In the genomic region with DNA sequence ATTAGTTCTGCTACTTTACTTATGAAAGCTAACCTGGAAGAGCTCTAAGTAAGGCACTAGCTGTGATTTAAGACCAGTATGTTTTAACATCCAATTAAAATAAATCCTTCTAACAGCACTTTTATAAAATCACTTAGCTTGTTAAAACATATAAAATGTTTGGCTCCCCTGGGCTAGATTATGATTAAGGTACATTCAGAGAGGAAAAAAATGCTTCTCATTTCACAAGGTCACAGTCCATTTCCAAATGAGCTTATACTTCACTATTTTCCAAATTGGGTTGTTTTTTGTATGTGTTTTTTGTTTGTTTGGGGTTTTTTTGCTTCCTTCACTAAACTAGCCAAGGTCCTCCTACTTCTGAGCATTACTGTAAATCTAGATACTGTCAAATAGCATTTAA, we compare ENCODE assay signal across 25 cellular contexts.
DNase-seq lines count a peak whose midpoint lies in the region; ATAC-seq and TF ChIP-seq lines count a peak whose summit lies in the region.
"Had no signal": no experiment of that assay in that cellular context is flagged by ENCODE, and none has a peak within 500 bp of the region (broad histone marks: within the 10 kb centered on the region; RNA-seq: fewer than 3 reads in every experiment).

No MANE protein-coding gene starts in this region.

- DNase-seq in NCI-H82 treated with DMSO at 0.1 percent for 48 hours (lab: John Stamatoyannopoulos, UW; ENCODE audit: unreplicated experiment) = peak; percentile 2
- no peak for DNase-seq in NCI-H82 (lab: John Stamatoyannopoulos, UW)
- DNase-seq in DMS79 (lab: John Stamatoyannopoulos, UW) = peak; percentile 28
- no peak for DNase-seq in glutamatergic neuron
- no peak for DNase-seq in activated CD4-positive, CD25-positive, alpha-beta regulatory T cell (lab: John Stamatoyannopoulos, UW)
- no peak for DNase-seq in activated CD8-positive, alpha-beta memory T cell treated with anti-CD3 and anti-CD28 coated beads, Interleukin-2, amount 50 U/mL, for 48 hours
- DNase-seq: BE2C; C1 segment of cervical spinal cord; CD4-positive, alpha-beta memory T cell; CD4-positive, CD25-positive, alpha-beta regulatory T cell; CD8-positive, alpha-beta memory T cell; COR-L47; DMS 273 treated with DMSO at 0.1 percent for 48 hours; DMS153; DMS53; DND-41; EL; GDM1 had no signal

- no peaks in the 10 kb centered on the region for H3K9me3 ChIP-seq in HEK293 (ENCODE audit: control insufficient read depth, insufficient read depth, low read depth, low read length)
- H3K9me3 ChIP-seq: A549, BE2C, BLaER1 had no signal

- no peaks in the 10 kb centered on the region for H3K36me3 Mint-ChIP-seq in glutamatergic neuron (ENCODE audit: unreplicated experiment)
- H3K36me3 Mint-ChIP-seq: CD14-positive monocyte; CD4-positive, alpha-beta memory T cell; CD4-positive, CD25-positive, alpha-beta regulatory T cell; CD8-positive, alpha-beta memory T cell had no signal

- peak overlapping the region; percentile 46 for H3K4me3 Mint-ChIP-seq in glutamatergic neuron (ENCODE audit: unreplicated experiment)
- H3K4me3 Mint-ChIP-seq: CD14-positive monocyte; CD4-positive, alpha-beta memory T cell; CD4-positive, CD25-positive, alpha-beta regulatory T cell; CD8-positive, alpha-beta memory T cell had no signal

- H3K9me3 Mint-ChIP-seq in glutamatergic neuron (ENCODE audit: unreplicated experiment) = peaks cover 14% of the 10 kb centered on the region
- H3K9me3 Mint-ChIP-seq: CD14-positive monocyte; CD4-positive, alpha-beta memory T cell had no signal

- ATAC-seq in HG03045 (IDR thresholded peaks at IDR 0.05; ENCODE audit: unreplicated experiment) = no peak
- ATAC-seq: A549, GM12878 had no signal

- H3K27ac ChIP-seq in HEK293 (ENCODE audit: extremely low read depth, low read depth, low read length) = no peak overlapping the region
- H3K27ac ChIP-seq: 22Rv1, A549, BLaER1 had no signal

- POLR2A ChIA-PET in HEK293 (lab: Yijun Ruan, JAX) = interaction anchor here (0.7 kb wide), 1 partner anchor 9 kb away, joined by 4 read pairs; no protein-coding TSS in a partner anchor

- H3K27ac Mint-ChIP-seq in glutamatergic neuron (ENCODE audit: unreplicated experiment) = no peak overlapping the region
- H3K27ac Mint-ChIP-seq: CD14-positive monocyte; CD4-positive, alpha-beta memory T cell; CD4-positive, CD25-positive, alpha-beta regulatory T cell had no signal

- no peaks in the 10 kb centered on the region for H3K36me3 ChIP-seq in HEK293 (ENCODE audit: control insufficient read depth in 2 of 2, insufficient read depth in 1 of 2, low read length in 2 of 2)
- H3K36me3 ChIP-seq: BE2C, BLaER1 had no signal

- CTCF ChIA-PET in HEK293 (lab: Yijun Ruan, JAX) = interaction anchor here (0.9 to 1.5 kb wide), 3 partner anchors 9 to 177 kb away, joined by 3 to 5 read pairs (median 4); no protein-coding TSS in a partner anchor

- H3K27me3 Mint-ChIP-seq in glutamatergic neuron (ENCODE audit: unreplicated experiment) = peaks cover 6% of the 10 kb centered on the region
- H3K27me3 Mint-ChIP-seq: CD4-positive, CD25-positive, alpha-beta regulatory T cell had no signal

- H3K4me1 Mint-ChIP-seq in glutamatergic neuron (ENCODE audit: low read depth, unreplicated experiment) = peaks cover 48% of the 10 kb centered on the region
- H3K4me1 Mint-ChIP-seq: CD14-positive monocyte; CD4-positive, alpha-beta memory T cell; CD4-positive, CD25-positive, alpha-beta regulatory T cell; CD8-positive, alpha-beta memory T cell had no signal

- TF ChIP-seq CTCF in HEK293 (tag by site-specific recombination; IDR thresholded peaks at IDR 0.05) = no peak
- no peak for TF ChIP-seq CTCF in glutamatergic neuron (IDR thresholded peaks at IDR 0.05; ENCODE audit: partially characterized antibody, unreplicated experiment)

- H3K4me3 ChIP-seq in HEK293 (ENCODE audit: low read depth, low read length) = no peak overlapping the region
- H3K4me3 ChIP-seq: A549, BLaER1, GM12878 had no signal

- H3K4me1 ChIP-seq in HEK293 (ENCODE audit: control insufficient read depth, insufficient read depth, low read length) = 0 out of 2 replicates have a peak, but pooled peaks cover 3% of the 10 kb centered on the region
- H3K4me1 ChIP-seq: A549, BE2C, BLaER1 had no signal

TF ChIP-seq in HEK293, 187 proteins besides CTCF, POLR2A, EP300 and RAD21:
- TF ChIP-seq ZNF133 (tag by site-specific recombination; IDR thresholded peaks at IDR 0.05) = no peak
- TF ChIP-seq OSR2 (tag by site-specific recombination; IDR thresholded peaks at IDR 0.05) = 0 out of 2 replicates have a peak, but pooled peaks have one; percentile 10
- TF ChIP-seq PRDM6 (tag by site-specific recombination; IDR thresholded peaks at IDR 0.05) = peak; percentile 93

Comparison
In these comparisons a context has a peak if more than half of its experiments do, and no peak if none do; other contexts are left out.
1. DNase-seq: peak in NCI-H82 treated with DMSO at 0.1 percent for 48 hours (single experiment) and DMS79 (single experiment); none in NCI-H82 (single experiment), glutamatergic neuron (single experiment), activated CD4-positive, CD25-positive, alpha-beta regulatory T cell (0 of 4) and activated CD8-positive, alpha-beta memory T cell treated with anti-CD3 and anti-CD28 coated beads, Interleukin-2, amount 50 U/mL, for 48 hours (single experiment).